Comparison of ENCODE assay signal across 23 cellular contexts in genomic region chr16:6493555-6493954, GRCh38.
"Had no signal": no experiment of that assay in that cellular context is flagged by ENCODE, and none has a peak within 500 bp of the region (broad histone marks: within the 10 kb centered on the region; RNA-seq: fewer than 3 reads in every experiment).

No MANE protein-coding gene starts in this region.

- DNase-seq: activated CD4-positive, alpha-beta memory T cell treated with anti-CD3 and anti-CD28 coated beads for 36 hours; activated CD4-positive, alpha-beta T cell treated with anti-CD3 and anti-CD28 coated beads for 36 hours; activated CD4-positive, alpha-beta T cell treated with anti-CD3 and anti-CD28 coated beads, Interleukin-2, amount 10 ng/mL, durations not matched to agents 24 days and 14 days; activated CD4-positive, CD25-positive, alpha-beta regulatory T cell; activated CD4-positive, CD25-positive, alpha-beta regulatory T cell treated with anti-CD3 and anti-CD28 coated beads, Interleukin-2, amount 50 U/mL, for 72 hours; activated CD8-positive, alpha-beta memory T cell treated with anti-CD3 and anti-CD28 coated beads, Interleukin-2, amount 50 U/mL, for 48 hours; activated effector memory CD4-positive, alpha-beta T cell treated with Interleukin-2 at 50 U/mL for 16 hours; activated gamma-delta T cell treated with Interleukin-2 at 50 U/mL for 16 hours; activated naive CD4-positive, alpha-beta T cell treated with anti-CD3 and anti-CD28 coated beads, Interleukin-2, amount 50 U/mL, for 16 hours; activated naive CD4-positive, alpha-beta T cell treated with Interleukin-2 at 50 U/mL for 16 hours; activated T-cell treated with anti-CD3 and anti-CD28 coated beads for 4 hours; activated T-cell treated with anti-CD3 and anti-CD28 coated beads, Interleukin-2, amount 50 U/mL, for 24 hours; amniotic stem cell; anterior cingulate cortex; brain microvascular endothelial cell; effector CD8-positive, alpha-beta T cell; esophagus squamous epithelium; foreskin melanocyte; heart right ventricle; T-helper 2 cell had no signal

- H3K4me3 ChIP-seq: esophagus squamous epithelium, gastroesophageal sphincter, heart right ventricle had no signal

- H3K9me3 ChIP-seq: esophagus squamous epithelium, gastroesophageal sphincter had no signal

- H3K4me1 ChIP-seq: esophagus squamous epithelium, gastroesophageal sphincter, heart right ventricle had no signal

- ATAC-seq: activated CD4-positive, alpha-beta T cell treated with anti-CD3 and anti-CD28 coated beads for 36 hours; activated T-helper 17 cell treated with anti-CD3 and anti-CD28 coated beads, Interleukin-2, amount 50 U/mL, for 72 hours; gastroesophageal sphincter; heart right ventricle had no signal

- H3K27ac ChIP-seq: brain microvascular endothelial cell, epithelial cell of prostate, esophagus squamous epithelium, gastroesophageal sphincter, heart right ventricle had no signal

- H3K27me3 ChIP-seq: brain microvascular endothelial cell, esophagus squamous epithelium had no signal

- H3K36me3 ChIP-seq: brain microvascular endothelial cell, esophagus squamous epithelium, gastroesophageal sphincter, heart right ventricle had no signal
